Comparison of ENCODE assay signal across 8 cellular contexts in the genomic region with DNA sequence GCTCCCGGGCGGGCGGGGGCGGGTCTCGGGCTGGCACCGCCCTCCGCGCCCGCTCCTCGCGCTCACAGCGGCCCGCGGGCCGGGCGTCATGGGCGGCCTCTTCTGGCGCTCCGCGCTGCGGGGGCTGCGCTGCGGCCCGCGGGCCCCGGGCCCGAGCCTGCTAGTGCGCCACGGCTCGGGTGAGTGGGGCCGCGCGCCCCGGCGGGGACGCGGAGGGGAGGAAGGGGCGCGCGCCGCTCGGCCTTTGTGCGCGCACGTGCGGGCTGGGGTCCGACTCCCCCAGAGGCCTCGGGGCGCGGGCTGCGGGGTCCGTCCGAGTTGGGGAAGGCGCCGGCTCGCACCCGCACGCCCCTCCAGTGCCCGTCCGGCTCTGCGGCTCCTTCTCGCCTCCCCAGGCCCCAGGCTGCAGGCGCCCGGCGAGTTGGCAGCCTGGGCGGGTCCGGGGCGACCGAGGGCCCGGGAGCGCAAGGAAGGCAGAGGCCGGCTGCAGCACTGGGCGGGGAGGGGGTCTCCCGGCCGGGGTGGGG. TPM values are rescaled to one million over a fixed set of nuclear protein-coding genes. Genes with fewer than 3 reads are reported as not detected.
A peak's percentile ranks its signal among the peaks of the same experiment; 100 is the strongest.
DNase-seq lines count a peak whose midpoint lies in the region; ATAC-seq, FAIRE-seq and TF ChIP-seq lines count a peak whose summit lies in the region.

A gene (plus strand): TSS at position 65 of the 527 bp plus-strand sequence. CDS start 24 bp downstream, at position 89.

- peaks cover 11% of the 10 kb centered on the region; the same call in 1 of the 2 replicates for H3K4me1 ChIP-seq in GM12878 (ENCODE audit: control insufficient read depth, insufficient read depth, low read length)
- peaks cover 6% of the 10 kb centered on the region; the same call in 1 of the 2 replicates for H3K4me1 ChIP-seq in iPS-20b (ENCODE audit: insufficient read depth, low read length)
- peaks cover 16 to 33% (median 20%) of the 10 kb centered on the region in 3 donors for H3K4me1 ChIP-seq in skeletal muscle tissue (ENCODE audit: control insufficient read depth in 3 of 3, insufficient read depth in 3 of 3, low read length in 3 of 3)

- H3K9ac ChIP-seq in GM12878 (ENCODE audit: control insufficient read depth, insufficient read depth, low read length) (peak within 1 kb of the TSS; percentile 76), iPS-20b (ENCODE audit: low read depth, low read length) (peak within 1 kb of the TSS; percentile 75), skeletal muscle tissue (ENCODE audit: low read depth in 1 of 3, low read length in 3 of 3) (peak within 1 kb of the TSS; percentile 57 to 79 (median 66))

- SMC1A ChIA-PET in GM12878 (lab: Charles Lee; ENCODE audit: uncharacterized antibody, unreplicated experiment) = no interaction called here

- no peak for TF ChIP-seq RAD21 in GM12878 (IDR thresholded peaks at IDR 0.05; ENCODE audit: insufficient read depth, low read depth, low read length)

- no peak for FAIRE-seq in GM12878 (lab: Jason Lieb, UNC)

- H2AFZ ChIP-seq in GM12878 (ENCODE audit: control insufficient read depth, low read depth, low read length) = peak within 1 kb of the TSS; percentile 71

- ATAC-seq in GM12878 = no peak; the same call in 2 of the 3 replicates

- RAD21 ChIA-PET in GM12878 (lab: Charles Lee; ENCODE audit: unreplicated experiment) = no interaction called here

- H3K4me3 ChIP-seq in GM12878 (peak within 1 kb of the TSS; percentile 57), iPS-20b (ENCODE audit: low read length) (peak within 1 kb of the TSS; percentile 74), skeletal muscle tissue (ENCODE audit: low read length in 3 of 3) (peak within 1 kb of the TSS; percentile 66 to 69 (median 66))

- no peaks in the 10 kb centered on the region; the same call in 2 of the 3 replicates for H3K9me3 ChIP-seq in GM12878 (replicated peaks; ENCODE audit: control insufficient read depth, insufficient read depth, low read length)
- H3K9me3 ChIP-seq in iPS-20b (ENCODE audit: insufficient read depth, low read depth, low read length) = peaks cover 1% of the 10 kb centered on the region; the same call in 1 of the 2 replicates
- no peaks in the 10 kb centered on the region for H3K9me3 ChIP-seq in skeletal muscle tissue (ENCODE audit: control insufficient read depth in 3 of 3, low read length in 3 of 3)

- peaks cover 2% of the 10 kb centered on the region; the same call in 1 of the 2 replicates for H3K79me2 ChIP-seq in GM12878 (ENCODE audit: control insufficient read depth, insufficient read depth, low read length)

- H3K4me2 ChIP-seq in GM12878 (ENCODE audit: control insufficient read depth, insufficient read depth) = peak within 1 kb of the TSS; percentile 82

- 2% methylated on average over 30 of the region's 75 CpGs for WGBS in GM12878 (ENCODE audit: insufficient coverage, insufficient replicate concordance, low lambda C conversion rate, missing lambda C conversion rate)

- BruUV-seq in GM12878 (replicated peaks; lab: Mats Ljungman, UMichigan) = no TSS peak

- CTCF ChIA-PET in GM12878 (lab: Yijun Ruan, JAX) = no interaction called here

- TF ChIP-seq EP300 in GM12878 (IDR thresholded peaks at IDR 0.05; ENCODE audit: borderline replicate concordance in 1 of 2, control insufficient read depth in 1 of 2, low read depth in 2 of 2, low read length in 2 of 2) = no peak

- H3K27me3 ChIP-seq in GM12878 (replicated peaks in 1 of 2; ENCODE audit: control insufficient read depth in 2 of 2, insufficient read depth in 2 of 2, low read length in 1 of 2) (no peaks in the 10 kb centered on the region), iPS-20b (ENCODE audit: insufficient read depth, low read length) (no peaks in the 10 kb centered on the region), skeletal muscle tissue (ENCODE audit: control insufficient read depth in 3 of 3, insufficient read depth in 3 of 3, low read length in 3 of 3) (no peaks in the 10 kb centered on the region)

- H3K36me3 ChIP-seq in GM12878 (ENCODE audit: control insufficient read depth in 2 of 2, insufficient read depth in 2 of 2, low read length in 1 of 2) (no peaks in the 10 kb centered on the region), iPS-20b (ENCODE audit: insufficient read depth, low read depth, low read length) (peaks cover 28% of the 10 kb centered on the region), skeletal muscle tissue (ENCODE audit: control insufficient read depth in 3 of 3, insufficient read depth in 3 of 3, low read length in 3 of 3) (peaks cover 9 to 11% (median 9%) of the 10 kb centered on the region in 3 donors)

- peak; percentile 32 for DNase-seq in NCI-H2196 (lab: John Stamatoyannopoulos, UW; ENCODE audit: unreplicated experiment)
- DNase-seq in NCI-H2196 treated with DMSO at 0.1 percent for 48 hours (lab: John Stamatoyannopoulos, UW; ENCODE audit: unreplicated experiment) = no peak
- DNase-seq in NAMALWA (ENCODE audit: low spot score) = peak; percentile 64
- DNase-seq in GM12878 (ENCODE audit: low read depth, low spot score) = no peak
- no peak for DNase-seq in NCI-H345 treated with DMSO at 0.1 percent for 48 hours (lab: John Stamatoyannopoulos, UW; ENCODE audit: unreplicated experiment)
- no peak for DNase-seq in activated CD4-positive, CD25-positive, alpha-beta regulatory T cell treated with anti-CD3 and anti-CD28 coated beads, Interleukin-2, amount 50 U/mL, for 72 hours

- intact Hi-C loops in GM12878 (cut with micrococcal nuclease; ENCODE audit: unreplicated experiment) = loop anchor here (10.0 kb wide), 2 partner anchors 98 to 268 kb away; a partner anchor contains a TSS

- H3K27ac ChIP-seq in GM12878 (ENCODE audit: control insufficient read depth, insufficient read depth) (peak within 1 kb of the TSS; percentile 44; the same call in 1 of the 2 replicates), iPS-20b (ENCODE audit: low read length) (no peak within 1 kb of the TSS), skeletal muscle tissue (ENCODE audit: low read depth, low read length) (peak within 1 kb of the TSS; percentile 60)

- in situ Hi-C loops in GM12878 (cut with MboI) = loop anchor here (10.0 kb wide), 1 partner anchor 268 kb away; a partner anchor contains a TSS

- no peak for TF ChIP-seq CTCF in GM12878 (IDR thresholded peaks at IDR 0.05 in 2 of 3, conservative IDR thresholded peaks at IDR 0.05 in 1 of 3; ENCODE audit: control insufficient read depth in 2 of 3, extremely low read depth in 1 of 3, insufficient read depth in 1 of 3, low read depth in 3 of 3, low read length in 3 of 3)

- no peaks in the 10 kb centered on the region for H4K20me1 ChIP-seq in GM12878 (ENCODE audit: control insufficient read depth, insufficient read depth)

- peak; percentile 64; the same call in 1 of the 2 replicates for TF ChIP-seq POLR2A in GM12878 (IDR thresholded peaks at IDR 0.05; ENCODE audit: low read depth, low read length)

- POLR2A ChIA-PET in GM12878 (lab: Charles Lee) = interaction anchor here (0.6 kb wide), 1 partner anchor 27 kb away, joined by 4 read pairs; a partner anchor contains a TSS

TF ChIP-seq in GM12878, 131 proteins besides CTCF, POLR2A, EP300 and RAD21 (continues in another document):
- TF ChIP-seq, protein P1, sequence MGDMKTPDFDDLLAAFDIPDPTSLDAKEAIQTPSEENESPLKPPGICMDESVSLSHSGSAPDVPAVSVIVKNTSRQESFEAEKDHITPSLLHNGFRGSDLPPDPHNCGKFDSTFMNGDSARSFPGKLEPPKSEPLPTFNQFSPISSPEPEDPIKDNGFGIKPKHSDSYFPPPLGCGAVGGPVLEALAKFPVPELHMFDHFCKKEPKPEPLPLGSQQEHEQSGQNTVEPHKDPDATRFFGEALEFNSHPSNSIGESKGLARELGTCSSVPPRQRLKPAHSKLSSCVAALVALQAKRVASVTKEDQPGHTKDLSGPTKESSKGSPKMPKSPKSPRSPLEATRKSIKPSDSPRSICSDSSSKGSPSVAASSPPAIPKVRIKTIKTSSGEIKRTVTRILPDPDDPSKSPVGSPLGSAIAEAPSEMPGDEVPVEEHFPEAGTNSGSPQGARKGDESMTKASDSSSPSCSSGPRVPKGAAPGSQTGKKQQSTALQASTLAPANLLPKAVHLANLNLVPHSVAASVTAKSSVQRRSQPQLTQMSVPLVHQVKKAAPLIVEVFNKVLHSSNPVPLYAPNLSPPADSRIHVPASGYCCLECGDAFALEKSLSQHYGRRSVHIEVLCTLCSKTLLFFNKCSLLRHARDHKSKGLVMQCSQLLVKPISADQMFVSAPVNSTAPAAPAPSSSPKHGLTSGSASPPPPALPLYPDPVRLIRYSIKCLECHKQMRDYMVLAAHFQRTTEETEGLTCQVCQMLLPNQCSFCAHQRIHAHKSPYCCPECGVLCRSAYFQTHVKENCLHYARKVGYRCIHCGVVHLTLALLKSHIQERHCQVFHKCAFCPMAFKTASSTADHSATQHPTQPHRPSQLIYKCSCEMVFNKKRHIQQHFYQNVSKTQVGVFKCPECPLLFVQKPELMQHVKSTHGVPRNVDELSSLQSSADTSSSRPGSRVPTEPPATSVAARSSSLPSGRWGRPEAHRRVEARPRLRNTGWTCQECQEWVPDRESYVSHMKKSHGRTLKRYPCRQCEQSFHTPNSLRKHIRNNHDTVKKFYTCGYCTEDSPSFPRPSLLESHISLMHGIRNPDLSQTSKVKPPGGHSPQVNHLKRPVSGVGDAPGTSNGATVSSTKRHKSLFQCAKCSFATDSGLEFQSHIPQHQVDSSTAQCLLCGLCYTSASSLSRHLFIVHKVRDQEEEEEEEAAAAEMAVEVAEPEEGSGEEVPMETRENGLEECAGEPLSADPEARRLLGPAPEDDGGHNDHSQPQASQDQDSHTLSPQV (IDR thresholded peaks at IDR 0.05) = no peak
- TF ChIP-seq ZNF384 (IDR thresholded peaks at IDR 0.05; ENCODE audit: borderline replicate concordance, low read depth, low read length) = no peak

RNA-seq across cellular contexts. Expression of the gene that starts here (rescaled TPM):
- total RNA-seq in GM12878 (2013; cell fraction: nucleolus; rRNA removed) = 20.8 and 21.3 TPM in 2 replicates
- 123 and 142 TPM in 2 replicates for total RNA-seq in GM12878 (2014; rRNA removed)
- total RNA-seq in GM12878 (2014; rRNA removed; fragmentation: Illumina TruSeq; extraction: Trizol) = 60.4 and 63.0 TPM in 2 replicates
- 133 and 141 TPM in 2 replicates for total RNA-seq in GM12878 (2021)
- 39.2 TPM for polyA plus RNA-seq in GM12878 (2011; ENCODE audit: low read depth)
- 5.0 and 11.1 TPM in 2 replicates for polyA plus RNA-seq in GM12878 (2011; rRNA removed)
- polyA plus RNA-seq in GM12878 (2011; cell fraction: cytosol; rRNA removed) = 14.1 and 21.2 TPM in 2 replicates
- 11.7 and 12.6 TPM in 2 replicates for polyA plus RNA-seq in GM12878 (2011; cell fraction: nucleus; rRNA removed)
- polyA plus RNA-seq in GM12878 (2012) = 101 and 103 TPM in 2 replicates
- 28.2 and 60.5 TPM in 2 replicates for polyA plus RNA-seq in GM12878 (2014; fragmentation: Illumina TruSeq; extraction: Trizol)
- polyA plus RNA-seq in GM12878 (2014; fragmentation: Nextera tagmentation; extraction: Ambion mirVana) = 10 to 100 TPM; 11.0 to 15.3 TPM
- polyA plus RNA-seq in GM12878 (2014; rRNA removed) = 235 and 245 TPM in 2 replicates
- 100 to 1,000 TPM; 132 to 161 TPM for polyA plus RNA-seq in GM12878 (2016; fragmentation: Nextera tagmentation; extraction: Ambion mirVana)
- 2.3 and 4.6 TPM in 2 replicates for polyA minus RNA-seq in GM12878 (2011; rRNA and poly(A)+ RNA removed)
- 12.4 and 18.3 TPM in 2 replicates for polyA minus RNA-seq in GM12878 (2011; cell fraction: cytosol; rRNA and poly(A)+ RNA removed)
- polyA minus RNA-seq in GM12878 (2011; cell fraction: nucleus; rRNA and poly(A)+ RNA removed) = 1.5 and 2.6 TPM in 2 replicates
- 21.4 TPM for total RNA-seq in skeletal muscle tissue

Comparison
In these comparisons a context has a peak if more than half of its experiments do, and no peak if none do; other contexts are left out.
1. DNase-seq: peak in NCI-H2196 (single experiment) and NAMALWA (single experiment); none in NCI-H2196 treated with DMSO at 0.1 percent for 48 hours (single experiment), GM12878 (single experiment), NCI-H345 treated with DMSO at 0.1 percent for 48 hours (single experiment) and activated CD4-positive, CD25-positive, alpha-beta regulatory T cell treated with anti-CD3 and anti-CD28 coated beads, Interleukin-2, amount 50 U/mL, for 72 hours (single experiment).
2. Peak in every context shown above with its lines, with median percentiles within 50 percentile points of each other: H3K4me3 ChIP-seq and H3K9ac ChIP-seq.